Comparison of ENCODE assay signal across 8 cellular contexts in the genomic region with DNA sequence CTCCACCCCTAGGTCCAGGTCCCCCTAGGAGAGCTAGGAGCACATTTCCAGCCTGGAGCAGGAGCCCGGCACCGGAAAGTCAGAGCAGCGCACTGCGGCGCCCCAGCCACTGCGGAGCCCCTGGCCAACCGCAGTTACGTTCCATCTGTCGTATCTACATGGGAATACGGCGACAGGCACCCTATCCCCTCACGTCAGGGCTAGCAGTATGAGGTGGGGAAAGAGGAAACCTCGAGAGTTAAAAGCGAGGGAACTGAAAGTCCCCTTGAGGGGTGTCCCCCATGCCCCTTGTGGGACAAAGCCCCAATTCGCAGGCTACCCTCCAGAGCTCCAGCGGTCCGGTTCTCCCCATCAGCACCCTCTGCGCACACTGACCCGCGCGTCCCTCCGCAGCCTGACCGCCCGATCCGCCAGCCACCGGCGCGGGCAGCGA. TPM values are rescaled to one million over a fixed set of nuclear protein-coding genes. Genes with fewer than 3 reads are reported as not detected.
DNase-seq lines count a peak whose midpoint lies in the region; ATAC-seq and TF ChIP-seq lines count a peak whose summit lies in the region.

No MANE protein-coding gene starts in this region.

- ATAC-seq in HG03354 (IDR thresholded peaks at IDR 0.05; ENCODE audit: poor library complexity, severe bottlenecking, unreplicated experiment): peak; percentile 28

- intact Hi-C loops in vagina (cut with DNase I): no loop called here

- TF ChIP-seq POLR2A in vagina (IDR thresholded peaks at IDR 0.05): no peak

- H3K4me1 ChIP-seq in muscle layer of duodenum (ENCODE audit: control insufficient read depth in 1 of 2, insufficient read depth in 2 of 2, low read length in 2 of 2) (peaks cover 0 to 9% of the 10 kb centered on the region in 2 donors), vagina (peaks cover 9% of the 10 kb centered on the region)

- H3K27ac ChIP-seq in WERI-Rb-1: no peak overlapping the region
- H3K27ac ChIP-seq in muscle layer of duodenum (ENCODE audit: low read length): no peak overlapping the region
- H3K27ac ChIP-seq in vagina: peak overlapping the region; percentile 15

- DNase-seq in SIG-M5 treated with dmso at 0.1 percent for 504 hours (lab: John Stamatoyannopoulos, UW; ENCODE audit: unreplicated experiment): peak; percentile 16
- DNase-seq in SIG-M5 (lab: John Stamatoyannopoulos, UW): no peak
- DNase-seq in WERI-Rb-1: no peak
- DNase-seq in epithelial cell of proximal tubule (ENCODE audit: low read depth): no peak
- DNase-seq in vagina (ENCODE audit: extremely low spot score in 2 of 2): no peak
- no peak for DNase-seq in SHP77 treated with DMSO at 0.1 percent for 48 hours (lab: John Stamatoyannopoulos, UW)

- H3K36me3 ChIP-seq in WERI-Rb-1: no peaks in the 10 kb centered on the region
- no peaks in the 10 kb centered on the region for H3K36me3 ChIP-seq in muscle layer of duodenum (ENCODE audit: control insufficient read depth in 1 of 2, insufficient read depth in 2 of 2, low read length in 2 of 2)
- H3K36me3 ChIP-seq in vagina: no peaks in the 10 kb centered on the region

- no peaks in the 10 kb centered on the region for H3K9me3 ChIP-seq in WERI-Rb-1 (ENCODE audit: severe bottlenecking)
- H3K9me3 ChIP-seq in muscle layer of duodenum (ENCODE audit: control insufficient read depth in 1 of 2, low read length in 2 of 2): no peaks in the 10 kb centered on the region
- H3K9me3 ChIP-seq in vagina: no peaks in the 10 kb centered on the region

- H3K27me3 ChIP-seq in WERI-Rb-1 (ENCODE audit: insufficient read depth, low read depth, severe bottlenecking) (no peaks in the 10 kb centered on the region), muscle layer of duodenum (ENCODE audit: low read depth, low read length) (no peaks in the 10 kb centered on the region), vagina (no peaks in the 10 kb centered on the region)

- H3K4me3 ChIP-seq in WERI-Rb-1 (ENCODE audit: low read depth, low read length): peak overlapping the region; percentile 68
- H3K4me3 ChIP-seq in epithelial cell of proximal tubule (ENCODE audit: low read depth, low read length): peak overlapping the region; percentile 55
- peak overlapping the region; percentile 58 to 81 for H3K4me3 ChIP-seq in muscle layer of duodenum (ENCODE audit: low read depth in 1 of 2, low read length in 2 of 2)
- H3K4me3 ChIP-seq in vagina: peak overlapping the region; percentile 53 to 70

- TF ChIP-seq CTCF in WERI-Rb-1 (IDR thresholded peaks at IDR 0.05; ENCODE audit: low read depth, low read length): no peak
- no peak for TF ChIP-seq CTCF in epithelial cell of proximal tubule (conservative IDR thresholded peaks at IDR 0.05; ENCODE audit: low read depth, low read length)
- TF ChIP-seq CTCF in vagina (IDR thresholded peaks at IDR 0.05): no peak

RNA-seq across cellular contexts. Expression of a gene that starts 1.0 kb away (rescaled TPM):
- total RNA-seq in epithelial cell of proximal tubule: 0.51 and 0.69 TPM in 2 replicates
- 2.2 TPM for total RNA-seq in vagina

RNA-seq across cellular contexts. Expression of a gene that starts 15.0 kb away (rescaled TPM):
- total RNA-seq in epithelial cell of proximal tubule (32.9 and 53.5 TPM in 2 replicates), vagina (18.4 TPM)
